1 cellular context compared by ENCODE assay signal in the genomic region with DNA sequence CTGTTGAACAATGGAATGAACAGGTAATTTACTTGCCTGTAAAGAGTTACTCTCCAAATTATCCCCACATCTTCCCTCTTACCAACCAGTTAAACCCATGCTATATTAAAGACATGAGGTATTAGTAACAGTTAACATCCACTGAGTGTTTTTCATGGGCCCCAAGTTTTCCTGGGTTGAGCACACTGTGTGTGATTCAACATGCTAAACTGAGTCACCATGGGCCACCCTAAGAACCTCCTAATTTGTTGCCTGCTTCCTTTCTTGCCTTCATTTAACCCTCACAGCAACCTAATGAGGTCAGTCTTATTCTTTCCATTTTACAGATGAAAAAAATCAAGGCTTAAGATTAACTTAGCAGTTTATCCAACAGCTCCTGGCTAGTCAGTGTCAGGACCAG.
TF ChIP-seq lines count a peak whose summit lies in the region.

No MANE protein-coding gene starts in this region.

TF ChIP-seq in HepG2, 621 proteins besides CTCF, POLR2A, EP300 and RAD21 (continued from another document):
- TF ChIP-seq, protein P1, sequence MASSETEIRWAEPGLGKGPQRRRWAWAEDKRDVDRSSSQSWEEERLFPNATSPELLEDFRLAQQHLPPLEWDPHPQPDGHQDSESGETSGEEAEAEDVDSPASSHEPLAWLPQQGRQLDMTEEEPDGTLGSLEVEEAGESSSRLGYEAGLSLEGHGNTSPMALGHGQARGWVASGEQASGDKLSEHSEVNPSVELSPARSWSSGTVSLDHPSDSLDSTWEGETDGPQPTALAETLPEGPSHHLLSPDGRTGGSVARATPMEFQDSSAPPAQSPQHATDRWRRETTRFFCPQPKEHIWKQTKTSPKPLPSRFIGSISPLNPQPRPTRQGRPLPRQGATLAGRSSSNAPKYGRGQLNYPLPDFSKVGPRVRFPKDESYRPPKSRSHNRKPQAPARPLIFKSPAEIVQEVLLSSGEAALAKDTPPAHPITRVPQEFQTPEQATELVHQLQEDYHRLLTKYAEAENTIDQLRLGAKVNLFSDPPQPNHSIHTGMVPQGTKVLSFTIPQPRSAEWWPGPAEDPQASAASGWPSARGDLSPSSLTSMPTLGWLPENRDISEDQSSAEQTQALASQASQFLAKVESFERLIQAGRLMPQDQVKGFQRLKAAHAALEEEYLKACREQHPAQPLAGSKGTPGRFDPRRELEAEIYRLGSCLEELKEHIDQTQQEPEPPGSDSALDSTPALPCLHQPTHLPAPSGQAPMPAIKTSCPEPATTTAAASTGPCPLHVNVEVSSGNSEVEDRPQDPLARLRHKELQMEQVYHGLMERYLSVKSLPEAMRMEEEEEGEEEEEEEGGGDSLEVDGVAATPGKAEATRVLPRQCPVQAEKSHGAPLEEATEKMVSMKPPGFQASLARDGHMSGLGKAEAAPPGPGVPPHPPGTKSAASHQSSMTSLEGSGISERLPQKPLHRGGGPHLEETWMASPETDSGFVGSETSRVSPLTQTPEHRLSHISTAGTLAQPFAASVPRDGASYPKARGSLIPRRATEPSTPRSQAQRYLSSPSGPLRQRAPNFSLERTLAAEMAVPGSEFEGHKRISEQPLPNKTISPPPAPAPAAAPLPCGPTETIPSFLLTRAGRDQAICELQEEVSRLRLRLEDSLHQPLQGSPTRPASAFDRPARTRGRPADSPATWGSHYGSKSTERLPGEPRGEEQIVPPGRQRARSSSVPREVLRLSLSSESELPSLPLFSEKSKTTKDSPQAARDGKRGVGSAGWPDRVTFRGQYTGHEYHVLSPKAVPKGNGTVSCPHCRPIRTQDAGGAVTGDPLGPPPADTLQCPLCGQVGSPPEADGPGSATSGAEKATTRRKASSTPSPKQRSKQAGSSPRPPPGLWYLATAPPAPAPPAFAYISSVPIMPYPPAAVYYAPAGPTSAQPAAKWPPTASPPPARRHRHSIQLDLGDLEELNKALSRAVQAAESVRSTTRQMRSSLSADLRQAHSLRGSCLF (CRISPR knock-in tag; IDR thresholded peaks at IDR 0.05; ENCODE audit: borderline replicate concordance), result no peak
- TF ChIP-seq ZNF333 (CRISPR knock-in tag; IDR thresholded peaks at IDR 0.05; ENCODE audit: borderline replicate concordance) (no peak), RARA (CRISPR knock-in tag; IDR thresholded peaks at IDR 0.05) (no peak), PRMT3 (CRISPR knock-in tag; IDR thresholded peaks at IDR 0.05; ENCODE audit: borderline replicate concordance, low read depth) (no peak), FOXC1 (CRISPR knock-in tag; IDR thresholded peaks at IDR 0.05; ENCODE audit: borderline replicate concordance) (no peak), ARHGAP35 (CRISPR knock-in tag; IDR thresholded peaks at IDR 0.05; ENCODE audit: borderline replicate concordance) (no peak), ATRX (CRISPR knock-in tag; IDR thresholded peaks at IDR 0.05; ENCODE audit: borderline replicate concordance) (no peak)
- TF ChIP-seq, protein P2, sequence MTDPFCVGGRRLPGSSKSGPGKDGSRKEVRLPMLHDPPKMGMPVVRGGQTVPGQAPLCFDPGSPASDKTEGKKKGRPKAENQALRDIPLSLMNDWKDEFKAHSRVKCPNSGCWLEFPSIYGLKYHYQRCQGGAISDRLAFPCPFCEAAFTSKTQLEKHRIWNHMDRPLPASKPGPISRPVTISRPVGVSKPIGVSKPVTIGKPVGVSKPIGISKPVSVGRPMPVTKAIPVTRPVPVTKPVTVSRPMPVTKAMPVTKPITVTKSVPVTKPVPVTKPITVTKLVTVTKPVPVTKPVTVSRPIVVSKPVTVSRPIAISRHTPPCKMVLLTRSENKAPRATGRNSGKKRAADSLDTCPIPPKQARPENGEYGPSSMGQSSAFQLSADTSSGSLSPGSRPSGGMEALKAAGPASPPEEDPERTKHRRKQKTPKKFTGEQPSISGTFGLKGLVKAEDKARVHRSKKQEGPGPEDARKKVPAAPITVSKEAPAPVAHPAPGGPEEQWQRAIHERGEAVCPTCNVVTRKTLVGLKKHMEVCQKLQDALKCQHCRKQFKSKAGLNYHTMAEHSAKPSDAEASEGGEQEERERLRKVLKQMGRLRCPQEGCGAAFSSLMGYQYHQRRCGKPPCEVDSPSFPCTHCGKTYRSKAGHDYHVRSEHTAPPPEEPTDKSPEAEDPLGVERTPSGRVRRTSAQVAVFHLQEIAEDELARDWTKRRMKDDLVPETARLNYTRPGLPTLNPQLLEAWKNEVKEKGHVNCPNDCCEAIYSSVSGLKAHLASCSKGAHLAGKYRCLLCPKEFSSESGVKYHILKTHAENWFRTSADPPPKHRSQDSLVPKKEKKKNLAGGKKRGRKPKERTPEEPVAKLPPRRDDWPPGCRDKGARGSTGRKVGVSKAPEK (CRISPR knock-in tag; IDR thresholded peaks at IDR 0.05; ENCODE audit: borderline replicate concordance), result no peak
- TF ChIP-seq, protein P3, sequence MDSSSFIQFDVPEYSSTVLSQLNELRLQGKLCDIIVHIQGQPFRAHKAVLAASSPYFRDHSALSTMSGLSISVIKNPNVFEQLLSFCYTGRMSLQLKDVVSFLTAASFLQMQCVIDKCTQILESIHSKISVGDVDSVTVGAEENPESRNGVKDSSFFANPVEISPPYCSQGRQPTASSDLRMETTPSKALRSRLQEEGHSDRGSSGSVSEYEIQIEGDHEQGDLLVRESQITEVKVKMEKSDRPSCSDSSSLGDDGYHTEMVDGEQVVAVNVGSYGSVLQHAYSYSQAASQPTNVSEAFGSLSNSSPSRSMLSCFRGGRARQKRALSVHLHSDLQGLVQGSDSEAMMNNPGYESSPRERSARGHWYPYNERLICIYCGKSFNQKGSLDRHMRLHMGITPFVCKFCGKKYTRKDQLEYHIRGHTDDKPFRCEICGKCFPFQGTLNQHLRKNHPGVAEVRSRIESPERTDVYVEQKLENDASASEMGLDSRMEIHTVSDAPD (CRISPR knock-in tag; IDR thresholded peaks at IDR 0.05), result no peak
- TF ChIP-seq, protein P4, sequence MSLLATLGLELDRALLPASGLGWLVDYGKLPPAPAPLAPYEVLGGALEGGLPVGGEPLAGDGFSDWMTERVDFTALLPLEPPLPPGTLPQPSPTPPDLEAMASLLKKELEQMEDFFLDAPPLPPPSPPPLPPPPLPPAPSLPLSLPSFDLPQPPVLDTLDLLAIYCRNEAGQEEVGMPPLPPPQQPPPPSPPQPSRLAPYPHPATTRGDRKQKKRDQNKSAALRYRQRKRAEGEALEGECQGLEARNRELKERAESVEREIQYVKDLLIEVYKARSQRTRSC (CRISPR knock-in tag; IDR thresholded peaks at IDR 0.05; ENCODE audit: low read depth), result no peak
TF ChIP-seq in HepG2: peak in this region for 0.
